8 cellular contexts compared by ENCODE assay signal in genomic region chr1:37515185-37516034, GRCh38. TPM values are rescaled to one million over a fixed set of nuclear protein-coding genes. Genes with fewer than 3 reads are reported as not detected.
DNase-seq lines count a peak whose midpoint lies in the region; TF ChIP-seq lines count a peak whose summit lies in the region.

No MANE protein-coding gene starts in this region.

- no peaks in the 10 kb centered on the region for H3K27me3 Mint-ChIP-seq in activated T-cell treated with anti-CD3 and anti-CD28 coated beads, Interleukin-2, amount 50 U/mL, for 24 hours

- TF ChIP-seq CTCF in liver (IDR thresholded peaks at IDR 0.05; ENCODE audit: low read depth, low read length, missing input control) (no peak), transverse colon (IDR thresholded peaks at IDR 0.05) (no peak)

- H3K27ac Mint-ChIP-seq in activated T-cell treated with anti-CD3 and anti-CD28 coated beads, Interleukin-2, amount 50 U/mL, for 24 hours: peak overlapping the region; percentile 97

- WGBS in liver: 72% methylated on average over 18 of the region's 18 CpGs
- 76 to 96% methylated on average over 14 to 18 of the region's 18 CpGs for WGBS in transverse colon (ENCODE audit: low coverage in 1 of 2), 2 donors

- TF ChIP-seq RAD21 in liver (IDR thresholded peaks at IDR 0.05): no peak

- H3K4me1 Mint-ChIP-seq in activated T-cell treated with anti-CD3 and anti-CD28 coated beads, Interleukin-2, amount 50 U/mL, for 24 hours (ENCODE audit: low read depth): peaks cover 53% of the 10 kb centered on the region

- no peak for TF ChIP-seq EP300 in transverse colon (IDR thresholded peaks at IDR 0.05; ENCODE audit: low read depth)

- DNase-seq in activated T-cell treated with anti-CD3 and anti-CD28 coated beads, Interleukin-2, amount 50 U/mL, for 24 hours: no peak
- no peak for DNase-seq in activated T-cell treated with anti-CD3 and anti-CD28 coated beads for 4 hours
- DNase-seq in adipocyte (ENCODE audit: low read depth): no peak
- DNase-seq in transverse colon: no peak
- DNase-seq in G401 (ENCODE audit: low spot score): no peak
- DNase-seq in occipital lobe (lab: John Stamatoyannopoulos, UW): no peak
- DNase-seq in activated CD8-positive, alpha-beta memory T cell treated with anti-CD3 and anti-CD28 coated beads for 24 hours: no peak

- H3K9ac ChIP-seq in adipocyte (ENCODE audit: low read length) (peak overlapping the region; percentile 94), liver (ENCODE audit: low read depth in 1 of 2, low read length in 2 of 2) (peak overlapping the region; percentile 99 to 100)

- peak overlapping the region; percentile 89 for H3K4me3 ChIP-seq in adipocyte (ENCODE audit: low read length)
- H3K4me3 ChIP-seq in liver (ENCODE audit: low read depth in 1 of 3, low read length in 3 of 3): peak overlapping the region; percentile 86 to 99 (median 89)
- H3K4me3 ChIP-seq in transverse colon: peak overlapping the region; percentile 73 to 96 (median 92)

- H3K27ac ChIP-seq in liver (ENCODE audit: low read depth in 1 of 2, low read length in 2 of 2): peak overlapping the region; percentile 99
- peak overlapping the region; percentile 95 to 98 (median 98) for H3K27ac ChIP-seq in transverse colon

- intact Hi-C loops in transverse colon (cut with DNase I; ENCODE audit: low total_unique reads): no loop called here

- H3K4me3 Mint-ChIP-seq in activated T-cell treated with anti-CD3 and anti-CD28 coated beads, Interleukin-2, amount 50 U/mL, for 24 hours: peak overlapping the region; percentile 98

- H3K36me3 ChIP-seq in adipocyte (ENCODE audit: control insufficient read depth, insufficient read depth, low read length, severe bottlenecking) (peaks cover 22% of the 10 kb centered on the region), liver (ENCODE audit: control insufficient read depth in 4 of 4, insufficient read depth in 3 of 4, low read depth in 1 of 4, low read length in 3 of 4) (peaks cover 2 to 8% (median 8%) of the 10 kb centered on the region in 4 donors), transverse colon (no peaks in the 10 kb centered on the region)

- H3K9me3 Mint-ChIP-seq in activated T-cell treated with anti-CD3 and anti-CD28 coated beads, Interleukin-2, amount 50 U/mL, for 24 hours: no peaks in the 10 kb centered on the region

- H3K4me1 ChIP-seq in adipocyte (ENCODE audit: control insufficient read depth, insufficient read depth, low read length): peaks cover 22% of the 10 kb centered on the region
- H3K4me1 ChIP-seq in liver (ENCODE audit: control insufficient read depth in 4 of 4, insufficient read depth in 4 of 4, low read length in 3 of 4): peaks cover 3 to 15% (median 5%) of the 10 kb centered on the region in 4 donors
- peaks cover 10 to 26% (median 13%) of the 10 kb centered on the region in 4 donors for H3K4me1 ChIP-seq in transverse colon

- no peak for TF ChIP-seq POLR2A in transverse colon (IDR thresholded peaks at IDR 0.05)

- H3K9me3 ChIP-seq in adipocyte (ENCODE audit: control insufficient read depth, low read length) (no peaks in the 10 kb centered on the region), liver (ENCODE audit: control insufficient read depth in 4 of 4, low read length in 3 of 4) (no peaks in the 10 kb centered on the region), transverse colon (no peaks in the 10 kb centered on the region)

- peaks cover 36% of the 10 kb centered on the region for H3K36me3 Mint-ChIP-seq in activated T-cell treated with anti-CD3 and anti-CD28 coated beads, Interleukin-2, amount 50 U/mL, for 24 hours (ENCODE audit: low read depth)

- in situ Hi-C loops in transverse colon (cut with MboI; ENCODE audit: low pct_ligation_motif_present in 1 of 4, low pct_unique_long_range_greater_than_20kb in 1 of 4, low sequenced_read_pairs in 3 of 4): no loop called here
- in situ Hi-C loops in G401 (cut with HindIII; ENCODE audit: low sequenced_read_pairs): no loop called here

- H3K27me3 ChIP-seq in adipocyte (replicated peaks; ENCODE audit: control insufficient read depth, insufficient read depth, low read length) (no peaks in the 10 kb centered on the region), liver (ENCODE audit: control insufficient read depth in 4 of 4, insufficient read depth in 4 of 4, low read length in 3 of 4) (no peaks in the 10 kb centered on the region), transverse colon (no peaks in the 10 kb centered on the region)

TF ChIP-seq in liver, 16 proteins besides CTCF, POLR2A, EP300 and RAD21:
- TF ChIP-seq SP1 (IDR thresholded peaks at IDR 0.05) (no peak), JUND (IDR thresholded peaks at IDR 0.05) (no peak), HNF4G (IDR thresholded peaks at IDR 0.05) (no peak), NR2F2 (IDR thresholded peaks at IDR 0.05) (no peak), YY1 (IDR thresholded peaks at IDR 0.05) (no peak), ZBTB33 (IDR thresholded peaks at IDR 0.05) (no peak), HNF4A (conservative IDR thresholded peaks at IDR 0.05) (peak in 1 of 2 donors; percentile 3), GABPA (IDR thresholded peaks at IDR 0.05 in 1 of 2, conservative IDR thresholded peaks at IDR 0.05 in 1 of 2) (no peak)
- TF ChIP-seq, protein P1, sequence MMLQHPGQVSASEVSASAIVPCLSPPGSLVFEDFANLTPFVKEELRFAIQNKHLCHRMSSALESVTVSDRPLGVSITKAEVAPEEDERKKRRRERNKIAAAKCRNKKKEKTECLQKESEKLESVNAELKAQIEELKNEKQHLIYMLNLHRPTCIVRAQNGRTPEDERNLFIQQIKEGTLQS (IDR thresholded peaks at IDR 0.05): no peak

RNA-seq across cellular contexts. Expression of gene MEAF6, which starts 0.8 kb away (rescaled TPM):
- total RNA-seq in liver (10 to 100 TPM; 23.5 to 25.3 TPM), transverse colon (10 to 100 TPM in 3 of 4 donors, 1 to 10 TPM in 1; 8.2 to 51.9 (median 32.9) TPM), occipital lobe (106 TPM)
- 10 to 100 TPM; 18.7 to 18.8 TPM for polyA plus RNA-seq in liver
- total RNA-seq in G401 (2014; rRNA removed; shearing (Covaris generic)): 44.4 and 62.8 TPM in 2 replicates

RNA-seq across cellular contexts. Expression of gene SNIP1, which starts 38.7 kb away (rescaled TPM):
- total RNA-seq in liver: 1 to 10 TPM; 7.9 to 9.7 TPM
- 1 to 10 TPM; 1.8 to 2.8 TPM for polyA plus RNA-seq in liver
- total RNA-seq in transverse colon: 100 to 1,000 TPM in 1 of 4 donors, 10 to 100 TPM in 2, 1 to 10 TPM in 1; 9.0 to 175 (median 18.6) TPM
- total RNA-seq in G401 (2014; rRNA removed; shearing (Covaris generic)): 8.0 and 9.0 TPM in 2 replicates
- 25.0 TPM for total RNA-seq in occipital lobe

RNA-seq across cellular contexts. Expression of gene ZC3H12A, which starts 41.0 kb away (rescaled TPM):
- total RNA-seq in liver (10 to 100 TPM in 1 of 2 donors, 1 to 10 TPM in 1; 2.9 to 10.9 TPM), transverse colon (10 to 100 TPM in 3 of 4 donors, 1 to 10 TPM in 1; 5.8 to 41.9 (median 28.8) TPM), occipital lobe (0.47 TPM)
- polyA plus RNA-seq in liver: 1 to 10 TPM; 2.1 to 3.0 TPM
- total RNA-seq in G401 (2014; rRNA removed; shearing (Covaris generic)): 2.6 and 3.3 TPM in 2 replicates

RNA-seq across cellular contexts. Expression of gene DNALI1, which starts 41.3 kb away (rescaled TPM):
- total RNA-seq in liver: 1 to 10 TPM; 1.5 to 3.1 TPM
- 1 to 10 TPM; 5.2 to 8.6 TPM for polyA plus RNA-seq in liver
- total RNA-seq in transverse colon: 1 to 10 TPM in 3 of 4 donors, not detected in 1; 1.6 to 6.6 (median 3.7) TPM
- total RNA-seq in G401 (2014; rRNA removed; shearing (Covaris generic)): not detected in 2 replicates
- total RNA-seq in occipital lobe: 3.1 TPM
